Comparison of ENCODE assay signal across 8 cellular contexts in genomic region chr3:171187706-171188290, GRCh38.
DNase-seq lines count a peak whose midpoint lies in the region; ATAC-seq and TF ChIP-seq lines count a peak whose summit lies in the region.

No MANE protein-coding gene starts in this region.

- H3K4me3 ChIP-seq in PC-3 (ENCODE audit: low read length) (no peak overlapping the region), epithelial cell of esophagus (ENCODE audit: low read length) (no peak overlapping the region)

- no peaks in the 10 kb centered on the region for H3K27me3 ChIP-seq in PC-3 (ENCODE audit: low read length)

- no peaks in the 10 kb centered on the region for H3K9me3 Mint-ChIP-seq in nephron progenitor cell

- H3K79me2 ChIP-seq in PC-3 (ENCODE audit: low read length), result no peaks in the 10 kb centered on the region

- H3K4me2 ChIP-seq in PC-3 (ENCODE audit: low read length), result no peak overlapping the region

- H3K36me3 Mint-ChIP-seq in nephron progenitor cell (ENCODE audit: low read depth), result peaks cover 6% of the 10 kb centered on the region

- H3K27ac ChIP-seq in PC-3 (ENCODE audit: low read length), result no peak overlapping the region

- no peaks in the 10 kb centered on the region for H3K9me3 ChIP-seq in PC-3 (ENCODE audit: low read length)

- no TSS peak for BruUV-seq in PC-3 (replicated peaks; lab: Mats Ljungman, UMichigan)

- no peaks in the 10 kb centered on the region for H3F3A ChIP-seq in PC-3 (ENCODE audit: low read length, unreplicated experiment)

- H2AFZ ChIP-seq in PC-3 (ENCODE audit: low read length), result no peak overlapping the region

- TF ChIP-seq CTCF in PC-3 (conservative IDR thresholded peaks at IDR 0.05; ENCODE audit: low read depth, low read length) (peak; percentile 85), epithelial cell of esophagus (IDR thresholded peaks at IDR 0.05; ENCODE audit: insufficient read depth, low read depth, low read length, missing control alignments) (peak; percentile 75), nephron progenitor cell (IDR thresholded peaks at IDR 0.05) (peak; percentile 68)

- H4K20me1 ChIP-seq in PC-3 (ENCODE audit: low read length), result no peaks in the 10 kb centered on the region

- no peaks in the 10 kb centered on the region for H3K9me2 ChIP-seq in PC-3 (replicated peaks; ENCODE audit: low read length)

- no peak overlapping the region for H3K27ac Mint-ChIP-seq in nephron progenitor cell

- H3K9ac ChIP-seq in PC-3 (ENCODE audit: low read length), result no peak overlapping the region

- CTCF ChIA-PET in PC-3 (lab: Charles Lee), result no interaction called here

- peaks cover 18% of the 10 kb centered on the region for H3K4me1 Mint-ChIP-seq in nephron progenitor cell

- H3K4me1 ChIP-seq in PC-3 (ENCODE audit: insufficient read depth, low read length), result peaks cover 26% of the 10 kb centered on the region

- H3K36me3 ChIP-seq in PC-3 (ENCODE audit: low read depth, low read length), result no peaks in the 10 kb centered on the region

- H3K4me3 Mint-ChIP-seq in nephron progenitor cell, result no peak overlapping the region

- DNase-seq in Right ventricle myocardium inferior (ENCODE audit: missing footprints), result no peak
- no peak for DNase-seq in cardiac septum (ENCODE audit: low spot score)
- DNase-seq in PC-3, result peak; percentile 61
- DNase-seq in epithelial cell of esophagus (ENCODE audit: low read depth), result peak; percentile 44
- peak; percentile 17 for DNase-seq in nephron progenitor cell

- POLR2A ChIA-PET in PC-3 (lab: Charles Lee; ENCODE audit: unreplicated experiment), result no interaction called here

- intact Hi-C loops in Right ventricle myocardium inferior (cut with DNase I) (loop anchor here (2.0 to 5.0 kb wide), 2 partner anchors 135 to 271 kb away; no protein-coding TSS in a partner anchor), cardiac septum (cut with DNase I) (loop anchor here (5.0 to 10.0 kb wide), 4 partner anchors 130 to 380 kb away; partner anchors contain the start of gene TNIK), PC-3 (cut with micrococcal nuclease) (loop anchor here (1.0 to 5.0 kb wide), 4 partner anchors 95 to 380 kb away; partner anchors contain the start of gene TNIK)

- ATAC-seq in Right ventricle myocardium inferior, result peak; percentile 56
- ATAC-seq in HG03571 (IDR thresholded peaks at IDR 0.05; ENCODE audit: unreplicated experiment), result peak; percentile 54
- ATAC-seq in PC-3, result peak; percentile 41; the same call in 1 of the 2 replicates
- no peak for ATAC-seq in GM18909 (IDR thresholded peaks at IDR 0.05; ENCODE audit: poor library complexity, unreplicated experiment)
- no peak for ATAC-seq in GM21717 (IDR thresholded peaks at IDR 0.05; ENCODE audit: unreplicated experiment)

- H3K27me3 Mint-ChIP-seq in nephron progenitor cell (ENCODE audit: low read depth, poor library complexity), result no peaks in the 10 kb centered on the region

Comparison
In these comparisons a context has a peak if more than half of its experiments do, and no peak if none do; other contexts are left out.
1. ATAC-seq: peak in Right ventricle myocardium inferior (single experiment), HG03571 (single experiment) and PC-3 (single experiment); none in GM18909 (single experiment) and GM21717 (single experiment).
2. DNase-seq: peak in PC-3 (single experiment), epithelial cell of esophagus (single experiment) and nephron progenitor cell (single experiment); none in Right ventricle myocardium inferior (single experiment) and cardiac septum (single experiment).
3. Peak in every context shown above with its lines, with median percentiles within 50 percentile points of each other: CTCF ChIP-seq.